Comparison of ENCODE assay signal across 11 cellular contexts in the genomic region with DNA sequence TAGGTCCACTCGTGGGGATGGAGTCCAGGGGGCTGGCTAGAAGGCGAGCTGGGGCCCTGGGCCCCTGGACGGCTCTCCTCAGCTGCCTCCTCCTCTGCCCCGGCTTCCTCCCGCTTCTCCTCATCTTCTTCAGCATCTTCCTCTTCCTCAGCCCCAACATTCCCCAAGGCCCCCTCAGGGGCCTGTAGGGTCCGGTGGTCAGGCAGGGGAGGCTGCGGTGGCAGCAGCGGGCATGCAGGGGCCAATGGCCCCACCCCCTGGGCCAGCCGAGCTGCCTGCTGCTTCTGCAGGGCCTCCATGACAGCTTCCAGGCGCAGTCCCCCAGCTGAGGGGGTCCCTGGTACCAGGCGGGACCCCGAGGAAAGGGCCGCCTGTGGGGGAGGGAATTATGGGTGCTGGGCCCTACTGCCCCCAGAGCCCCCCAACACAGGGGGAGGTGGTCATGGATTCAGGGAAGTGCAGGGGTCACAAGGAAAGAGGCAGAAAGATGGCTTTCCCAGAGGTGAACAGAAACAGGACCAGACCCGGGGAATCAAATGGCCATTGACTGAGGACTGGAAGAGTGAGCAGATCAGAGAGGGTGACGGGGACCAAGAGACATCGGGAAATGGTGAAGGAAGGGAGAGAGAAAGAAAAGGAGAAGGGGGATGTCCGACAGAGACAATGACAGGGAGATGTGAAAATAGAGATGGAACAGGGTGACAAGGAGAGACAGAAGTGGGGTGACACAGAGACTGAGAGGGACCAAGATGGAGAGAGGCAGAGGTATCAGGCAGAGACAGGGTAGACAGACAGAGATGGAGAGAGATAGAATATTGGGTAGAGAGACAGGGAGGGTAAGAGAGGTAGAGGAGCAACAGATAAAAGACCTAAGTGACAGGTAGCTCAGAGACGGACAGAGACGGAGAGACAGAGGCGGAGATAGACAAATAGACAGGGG. TPM values are rescaled to one million over a fixed set of nuclear protein-coding genes. Genes with fewer than 3 reads are reported as not detected.
DNase-seq lines count a peak whose midpoint lies in the region; ATAC-seq and TF ChIP-seq lines count a peak whose summit lies in the region.
"Had no signal": no experiment of that assay in that cellular context is flagged by ENCODE, and none has a peak within 500 bp of the region (broad histone marks: within the 10 kb centered on the region; RNA-seq: fewer than 3 reads in every experiment).

No MANE protein-coding gene starts in this region.

- DNase-seq in GM06990 (ENCODE audit: extremely low read depth, insufficient read length) (no peak), SK-N-MC (ENCODE audit: low read depth, low spot score) (no peak), epithelial cell of proximal tubule (ENCODE audit: low read depth) (no peak), osteoblast (ENCODE audit: insufficient read length, low spot score, missing footprints) (peak; percentile 72), ureter (ENCODE audit: low spot score) (no peak), erythroblast (lab: John Stamatoyannopoulos, UW) (no peak), thyroid gland (no peak)
- DNase-seq: NCI-H748 treated with DMSO at 0.1 percent for 48 hours had no signal

- no peak for TF ChIP-seq POLR2A in erythroblast (IDR thresholded peaks at IDR 0.05; ENCODE audit: low read length)
- TF ChIP-seq POLR2A in thyroid gland (IDR thresholded peaks at IDR 0.05) = no peak

- H4K20me1 ChIP-seq in osteoblast (ENCODE audit: insufficient read depth, low read length) = no peaks in the 10 kb centered on the region

- no peaks in the 10 kb centered on the region for H3K9me3 ChIP-seq in SK-N-MC (ENCODE audit: low read depth, low read length)
- no peaks in the 10 kb centered on the region for H3K9me3 ChIP-seq in osteoblast (ENCODE audit: low read depth, low read length)
- H3K9me3 ChIP-seq in thyroid gland = no peaks in the 10 kb centered on the region

- intact Hi-C loops in thyroid gland (cut with DNase I) = no loop called here

- no peak overlapping the region for H2AFZ ChIP-seq in osteoblast (ENCODE audit: low read length)

- H3K36me3 ChIP-seq in GM06990 (ENCODE audit: control insufficient read depth, insufficient read depth, low read length) (no peaks in the 10 kb centered on the region), SK-N-MC (ENCODE audit: insufficient read depth, low read length) (no peaks in the 10 kb centered on the region), osteoblast (ENCODE audit: insufficient read depth, low read length) (no peaks in the 10 kb centered on the region), thyroid gland (no peaks in the 10 kb centered on the region)

- H3K27me3 ChIP-seq in GM06990 (replicated peaks; ENCODE audit: control insufficient read depth, insufficient read depth, low read length) (peaks cover 6% of the 10 kb centered on the region), osteoblast (ENCODE audit: insufficient read depth, low read length) (peaks cover 81% of the 10 kb centered on the region), thyroid gland (peaks cover 29% of the 10 kb centered on the region)

- peaks cover 4% of the 10 kb centered on the region for H3K4me1 ChIP-seq in osteoblast (ENCODE audit: insufficient read depth, low read length)
- H3K4me1 ChIP-seq in thyroid gland = peaks cover 8 to 21% of the 10 kb centered on the region in 2 donors

- ATAC-seq in GM19328 (IDR thresholded peaks at IDR 0.05; ENCODE audit: unreplicated experiment) = no peak

- H3K27ac ChIP-seq in SK-N-MC (no peak overlapping the region), osteoblast (ENCODE audit: low read depth, low read length) (no peak overlapping the region), thyroid gland (no peak overlapping the region)

- peak overlapping the region; percentile 6; the same call in 1 of the 2 replicates for H3K4me3 ChIP-seq in GM06990 (replicated peaks; ENCODE audit: low read depth, low read length)
- 0 out of 2 replicates have a peak overlapping the region, but pooled peaks have one; percentile 18 for H3K4me3 ChIP-seq in SK-N-MC
- peak overlapping the region; percentile 45 for H3K4me3 ChIP-seq in epithelial cell of proximal tubule (ENCODE audit: low read depth, low read length)
- H3K4me3 ChIP-seq in osteoblast (ENCODE audit: insufficient read depth, low read length) = peak overlapping the region; percentile 37
- H3K4me3 ChIP-seq in thyroid gland (replicated peaks in 1 of 3) = peak overlapping the region in 1 of 3 donors; percentile 22

- WGBS in thyroid gland, 2 donors = 34 to 36% methylated on average over 15 to 19 of the region's 20 CpGs

- TF ChIP-seq CTCF in GM06990 (IDR thresholded peaks at IDR 0.05; ENCODE audit: insufficient read depth, low read length, poor library complexity, severe bottlenecking) (no peak), epithelial cell of proximal tubule (conservative IDR thresholded peaks at IDR 0.05; ENCODE audit: low read depth, low read length) (no peak), osteoblast (IDR thresholded peaks at IDR 0.05; ENCODE audit: extremely low read depth, low read depth, low read length) (no peak), thyroid gland (IDR thresholded peaks at IDR 0.05) (no peak)

- no peaks in the 10 kb centered on the region for H3K79me2 ChIP-seq in osteoblast (ENCODE audit: insufficient read depth, low read length)

- no peak overlapping the region for H3K9ac ChIP-seq in SK-N-MC (ENCODE audit: insufficient read length)

- H3K4me2 ChIP-seq in osteoblast (ENCODE audit: insufficient read depth, low read length) = peak overlapping the region; percentile 50

RNA-seq across cellular contexts. Expression of a gene that starts 0.9 kb away (rescaled TPM):
- total RNA-seq in epithelial cell of proximal tubule = not detected in 2 replicates
- total RNA-seq in osteoblast = under 0.01 TPM in 1 of 2 replicates, not detected in the other
- not detected for total RNA-seq in ureter
- not detected for total RNA-seq in thyroid gland
- total RNA-seq: esophagus mucosa, subcutaneous adipose tissue had no signal

RNA-seq across cellular contexts. Expression of a gene that starts 7.7 kb away (rescaled TPM):
- total RNA-seq in epithelial cell of proximal tubule (90.6 and 150 TPM in 2 replicates), osteoblast (84.0 and 90.5 TPM in 2 replicates), ureter (86.8 TPM), thyroid gland (100 to 1,000 TPM in 2 of 4 donors, 10 to 100 TPM in 2; 54.6 to 140 (median 89.2) TPM)

RNA-seq across cellular contexts. Expression of a gene that starts 9.6 kb away (rescaled TPM):
- 97.9 and 178 TPM in 2 replicates for total RNA-seq in epithelial cell of proximal tubule
- total RNA-seq in osteoblast = 72.7 and 73.4 TPM in 2 replicates
- 56.8 TPM for total RNA-seq in ureter
- total RNA-seq in thyroid gland = 10 to 100 TPM; 48.6 to 89.7 (median 76.6) TPM

RNA-seq across cellular contexts. Expression of a gene that starts 16.1 kb away (rescaled TPM):
- 23.9 and 31.5 TPM in 2 replicates for total RNA-seq in epithelial cell of proximal tubule
- total RNA-seq in osteoblast = 17.7 and 19.2 TPM in 2 replicates
- total RNA-seq in ureter = 26.0 TPM
- 10 to 100 TPM; 20.7 to 39.0 (median 25.8) TPM for total RNA-seq in thyroid gland

RNA-seq across cellular contexts. Expression of a gene that starts 18.5 kb away (rescaled TPM):
- 20.3 and 24.5 TPM in 2 replicates for total RNA-seq in epithelial cell of proximal tubule
- 32.6 and 38.9 TPM in 2 replicates for total RNA-seq in osteoblast
- total RNA-seq in ureter = 52.7 TPM
- 10 to 100 TPM; 48.7 to 76.5 (median 57.1) TPM for total RNA-seq in thyroid gland
